Comparison of ENCODE assay signal across 19 cellular contexts in genomic region chr6:22298393-22299010, GRCh38. TPM values are rescaled to one million over a fixed set of nuclear protein-coding genes. Genes with fewer than 3 reads are reported as not detected.
"Had no signal": no experiment of that assay in that cellular context is flagged by ENCODE, and none has a peak within 500 bp of the region (broad histone marks: within the 10 kb centered on the region; RNA-seq: fewer than 3 reads in every experiment).

No MANE protein-coding gene starts in this region.

- H3K27ac ChIP-seq: neural progenitor cell, parathyroid adenoma, tibial artery, vagina had no signal

- DNase-seq: activated CD4-positive, alpha-beta T cell treated with anti-CD3 and anti-CD28 coated beads, Interleukin-2, amount 10 ng/mL, durations not matched to agents 24 days and 14 days; activated CD4-positive, CD25-positive, alpha-beta regulatory T cell; activated CD8-positive, alpha-beta memory T cell treated with anti-CD3 and anti-CD28 coated beads, Interleukin-2, amount 50 U/mL, for 4 hours; activated CD8-positive, alpha-beta T cell treated with anti-CD3 and anti-CD28 coated beads, Interleukin-2, amount 10 ng/mL, durations not matched to agents 7 days and 5 days; activated effector memory CD4-positive, alpha-beta T cell treated with anti-CD3 and anti-CD28 coated beads, Interleukin-2, amount 50 U/mL, for 16 hours; activated T-cell treated with anti-CD3 and anti-CD28 coated beads, Interleukin-2, amount 50 U/mL, for 48 hours; anterior cingulate cortex; islet precursor cell; stimulated activated CD4-positive, alpha-beta T cell treated with anti-CD3 and anti-CD28 coated beads, Interleukin-2, amount 100 ng/mL, for 48 hours; stimulated activated naive B cell treated with anti-CD40 and anti-IgM and Interleukin-4, amounts not matched to agents 10 μg/mL and 1 μg/mL and 100 μg/mL, for 72 hours; tibial artery had no signal

- H3K79me2 ChIP-seq: parathyroid adenoma had no signal

- H3K4me1 ChIP-seq: neural progenitor cell, parathyroid adenoma, tibial artery, vagina had no signal

- ATAC-seq: activated CD8-positive, alpha-beta T cell treated with anti-CD3 and anti-CD28 coated beads, Interleukin-2, amount 10 ng/mL, durations not matched to agents 7 days and 5 days; stimulated activated naive B cell treated with anti-CD40 and anti-IgM and Interleukin-4, amounts not matched to agents 10 μg/mL and 1 μg/mL and 100 μg/mL, for 72 hours had no signal

- H3K36me3 ChIP-seq: neural progenitor cell, tibial artery, vagina had no signal

- H3K4me3 ChIP-seq: lung, neural progenitor cell, tibial artery, vagina had no signal

- H3K4me2 ChIP-seq: neural progenitor cell had no signal

- H2AFZ ChIP-seq: neural progenitor cell, parathyroid adenoma had no signal

- H3K27me3 ChIP-seq: neural progenitor cell, tibial artery, vagina had no signal

- H3K9ac ChIP-seq: neural progenitor cell, parathyroid adenoma had no signal

- H3K9me3 ChIP-seq: tibial artery, vagina had no signal

RNA-seq across cellular contexts. Expression of gene PRL, which starts 1.7 kb away (rescaled TPM):
- total RNA-seq: activated CD4-positive, alpha-beta T cell treated with anti-CD3 and anti-CD28 coated beads, Interleukin-2, amount 10 ng/mL, durations not matched to agents 24 days and 14 days; activated CD8-positive, alpha-beta T cell treated with anti-CD3 and anti-CD28 coated beads, Interleukin-2, amount 10 ng/mL, durations not matched to agents 7 days and 5 days; chondrocyte; dermis microvascular lymphatic vessel endothelial cell; epithelial cell of proximal tubule; renal cortical epithelial cell; vagina had no signal
